28 cellular contexts compared by ENCODE assay signal in the genomic region with DNA sequence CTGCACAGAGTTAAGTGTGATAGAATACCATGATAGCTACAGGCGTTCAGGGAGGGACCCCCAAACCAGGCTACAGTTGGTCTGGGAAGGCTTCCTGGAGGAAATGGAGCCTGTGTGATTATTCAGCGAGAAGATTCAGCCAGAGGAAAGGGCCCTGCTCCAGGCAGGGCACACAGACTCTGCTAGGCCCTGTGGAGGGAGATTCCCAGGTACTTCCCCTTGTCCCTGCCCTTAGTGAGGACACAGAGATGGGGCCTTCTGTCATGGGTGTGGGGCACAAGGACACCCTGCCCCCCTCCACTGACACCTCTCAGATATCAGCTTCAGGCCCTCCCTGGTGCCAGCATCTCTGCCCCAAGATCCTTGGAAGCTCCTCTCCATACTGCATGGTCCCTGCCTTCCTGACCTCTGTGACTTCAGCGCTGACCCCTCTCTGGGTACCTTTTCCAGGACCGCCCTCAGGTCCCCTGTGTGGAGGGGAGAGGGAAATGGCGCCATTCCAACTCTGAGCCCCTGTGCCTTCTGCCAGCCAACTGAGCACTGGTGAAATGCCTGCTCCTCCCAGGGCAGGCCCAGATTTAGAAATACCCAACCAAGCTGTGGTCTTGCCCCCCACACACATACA. TPM values are rescaled to one million over a fixed set of nuclear protein-coding genes. Genes with fewer than 3 reads are reported as not detected.
"Had no signal": no experiment of that assay in that cellular context is flagged by ENCODE, and none has a peak within 500 bp of the region (broad histone marks: within the 10 kb centered on the region; RNA-seq: fewer than 3 reads in every experiment).

No MANE protein-coding gene starts in this region.

- H3K4me1 ChIP-seq: ascending aorta had no signal

- FAIRE-seq: endothelial cell of umbilical vein, keratinocyte had no signal

- ATAC-seq: left colon, lower lobe of right lung, right cardiac atrium, T-helper 17 cell, upper lobe of right lung had no signal

- DNase-seq: activated CD4-positive, alpha-beta memory T cell treated with anti-CD3 and anti-CD28 coated beads for 36 hours; activated CD4-positive, alpha-beta T cell treated with anti-CD3 and anti-CD28 coated beads, Interleukin-2, amount 10 ng/mL, durations not matched to agents 24 days and 14 days; activated CD4-positive, CD25-positive, alpha-beta regulatory T cell treated with anti-CD3 and anti-CD28 coated beads, Interleukin-2, amount 50 U/mL, for 72 hours; activated CD8-positive, alpha-beta memory T cell treated with anti-CD3 and anti-CD28 coated beads, Interleukin-2, amount 50 U/mL, for 4 hours; activated gamma-delta T cell; activated naive CD4-positive, alpha-beta T cell treated with anti-CD3 and anti-CD28 coated beads, Interleukin-2, amount 10 ng/mL, durations not matched to agents 7 days and 5 days; activated naive CD8-positive, alpha-beta T cell treated with anti-CD3 and anti-CD28 coated beads, Interleukin-2, amount 10 ng/mL, durations not matched to agents 7 days and 5 days; activated T-cell treated with anti-CD3 and anti-CD28 coated beads, Interleukin-2, amount 50 U/mL, for 1 hour; brain microvascular endothelial cell; cortex of kidney; hippocampal formation; left colon; lower lobe of right lung; stimulated activated CD4-positive, alpha-beta T cell treated with anti-CD3 and anti-CD28 coated beads, Interleukin-2, amount 100 ng/mL, for 48 hours; stimulated activated naive CD4-positive, alpha-beta T cell treated with Interleukin-2 at 50 U/mL for 16 hours; T-helper 17 cell; T1000; upper lobe of right lung had no signal

- H3K9ac ChIP-seq: parathyroid adenoma had no signal

- H3K27ac ChIP-seq: brain microvascular endothelial cell, lower lobe of right lung, parathyroid adenoma, upper lobe of right lung had no signal

- H3K27me3 ChIP-seq: ascending aorta, brain microvascular endothelial cell, upper lobe of right lung had no signal

- H3K9me3 ChIP-seq: ascending aorta, lower lobe of right lung, upper lobe of right lung had no signal

- H3K36me3 ChIP-seq: ascending aorta, brain microvascular endothelial cell, lower lobe of right lung, upper lobe of right lung had no signal

- H3K4me3 ChIP-seq: ascending aorta, lower lobe of right lung, upper lobe of right lung had no signal

RNA-seq across cellular contexts. Expression of a gene that starts 12.6 kb away (rescaled TPM):
- total RNA-seq: activated CD4-positive, alpha-beta memory T cell treated with anti-CD3 and anti-CD28 coated beads for 36 hours; activated CD4-positive, alpha-beta T cell treated with anti-CD3 and anti-CD28 coated beads, Interleukin-2, amount 10 ng/mL, durations not matched to agents 24 days and 14 days; activated CD8-positive, alpha-beta memory T cell treated with anti-CD3 and anti-CD28 coated beads for 36 hours; activated naive CD8-positive, alpha-beta T cell treated with anti-CD3 and anti-CD28 coated beads, Interleukin-2, amount 10 ng/mL, durations not matched to agents 7 days and 5 days; ascending aorta; chondrocyte; endothelial cell of umbilical vein; fibroblast of lung; pulmonary artery endothelial cell; subcutaneous adipose tissue; T-helper 17 cell had no signal
- polyA plus RNA-seq: fibroblast of lung had no signal
